15 cellular contexts compared by ENCODE assay signal in genomic region chr12:66495709-66496108, GRCh38.
DNase-seq lines count a peak whose midpoint lies in the region; ATAC-seq and TF ChIP-seq lines count a peak whose summit lies in the region.
"Had no signal": no experiment of that assay in that cellular context is flagged by ENCODE, and none has a peak within 500 bp of the region (broad histone marks: within the 10 kb centered on the region; RNA-seq: fewer than 3 reads in every experiment).

No MANE protein-coding gene starts in this region.

- CTCF ChIA-PET in WTC11 (lab: Charles Lee) = no interaction called here

- H3K4me1 Mint-ChIP-seq in WTC11 = peaks cover 88% of the 10 kb centered on the region
- H3K4me1 Mint-ChIP-seq in natural killer cell treated with Interleukin-12 subunit alpha and Interleukin-12 subunit beta and Interleukin-15 and Interleukin-18, amount 100 ng/mL, for 72 hours (ENCODE audit: low read depth in 2 of 2) = no peaks in the 10 kb centered on the region
- H3K4me1 Mint-ChIP-seq: B cell had no signal

- no peaks in the 10 kb centered on the region; the same call in 1 of the 2 replicates for H3K27me3 Mint-ChIP-seq in WTC11 (ENCODE audit: low read depth)
- H3K27me3 Mint-ChIP-seq in natural killer cell treated with Interleukin-12 subunit alpha and Interleukin-12 subunit beta and Interleukin-15 and Interleukin-18, amount 100 ng/mL, for 72 hours = peaks cover 20 to 27% of the 10 kb centered on the region in 2 donors

- no peak overlapping the region for H3K4me3 Mint-ChIP-seq in WTC11
- H3K4me3 Mint-ChIP-seq in natural killer cell treated with Interleukin-12 subunit alpha and Interleukin-12 subunit beta and Interleukin-15 and Interleukin-18, amount 100 ng/mL, for 72 hours = no peak overlapping the region
- H3K4me3 Mint-ChIP-seq: B cell; CD4-positive, alpha-beta T cell had no signal

- H3K27ac ChIP-seq in HUES48 (ENCODE audit: low read depth, low read length) = peak overlapping the region; percentile 88
- H3K27ac ChIP-seq in left lung = no peak overlapping the region

- H3K4me3 ChIP-seq in HUES48 (ENCODE audit: low read depth, low read length) = no peak overlapping the region
- no peak overlapping the region for H3K4me3 ChIP-seq in left lung

- POLR2A ChIA-PET in WTC11 (lab: Charles Lee) = no interaction called here

- H3K4me1 ChIP-seq in HUES48 (ENCODE audit: control insufficient read depth, insufficient read depth, low read length) (peaks cover 75% of the 10 kb centered on the region), left lung (no peaks in the 10 kb centered on the region)

- H3K9me3 ChIP-seq in HUES48 (ENCODE audit: control insufficient read depth, insufficient read depth, low read length) (no peaks in the 10 kb centered on the region), left lung (no peaks in the 10 kb centered on the region)

- ATAC-seq in WTC11 (no peak), left lung (peak; percentile 30)
- no peak for ATAC-seq in natural killer cell treated with Interleukin-12 subunit alpha and Interleukin-12 subunit beta and Interleukin-15 and Interleukin-18, amount 100 ng/mL, for 72 hours
- ATAC-seq: HepG2 had no signal

- H3K9ac ChIP-seq in HUES48 (ENCODE audit: low read depth, low read length) = no peak overlapping the region

- TF ChIP-seq CTCF in WTC11 (IDR thresholded peaks at IDR 0.05) = no peak
- TF ChIP-seq CTCF in left lung (IDR thresholded peaks at IDR 0.05) = no peak

- H3K36me3 ChIP-seq in HUES48 (ENCODE audit: control insufficient read depth, insufficient read depth, low read length) (no peaks in the 10 kb centered on the region), left lung (no peaks in the 10 kb centered on the region)

- H3K27me3 ChIP-seq in HUES48 (ENCODE audit: control insufficient read depth, insufficient read depth, low read length) (no peaks in the 10 kb centered on the region), left lung (no peaks in the 10 kb centered on the region)

- intact Hi-C loops in left lung (cut with DNase I) = no loop called here

- H3K9me3 Mint-ChIP-seq in WTC11 = peaks cover 5% of the 10 kb centered on the region
- H3K9me3 Mint-ChIP-seq in natural killer cell treated with Interleukin-12 subunit alpha and Interleukin-12 subunit beta and Interleukin-15 and Interleukin-18, amount 100 ng/mL, for 72 hours = no peaks in the 10 kb centered on the region
- H3K9me3 Mint-ChIP-seq: CD4-positive, alpha-beta T cell had no signal

- H3K36me3 Mint-ChIP-seq in WTC11 = peaks cover 2% of the 10 kb centered on the region; the same call in 1 of the 2 replicates
- no peaks in the 10 kb centered on the region for H3K36me3 Mint-ChIP-seq in natural killer cell treated with Interleukin-12 subunit alpha and Interleukin-12 subunit beta and Interleukin-15 and Interleukin-18, amount 100 ng/mL, for 72 hours

- H3K27ac Mint-ChIP-seq in WTC11 = peak overlapping the region; percentile 99
- no peak overlapping the region for H3K27ac Mint-ChIP-seq in natural killer cell treated with Interleukin-12 subunit alpha and Interleukin-12 subunit beta and Interleukin-15 and Interleukin-18, amount 100 ng/mL, for 72 hours
- H3K27ac Mint-ChIP-seq: B cell; CD4-positive, alpha-beta T cell had no signal

- DNase-seq in DMS79 treated with DMSO at 0.1 percent for 48 hours (lab: John Stamatoyannopoulos, UW) (peak; percentile 44), WTC11 (ENCODE audit: low spot score) (no peak), left lung (no peak), NCI-H1048 (lab: John Stamatoyannopoulos, UW) (no peak), hypothalamus (lab: John Stamatoyannopoulos, UW) (no peak)
- no peak for DNase-seq in natural killer cell treated with Interleukin-12 subunit alpha and Interleukin-12 subunit beta and Interleukin-15 and Interleukin-18, amount 100 ng/mL, for 72 hours (ENCODE audit: low spot score)
- DNase-seq: C1 segment of cervical spinal cord; Calu3; CD4-positive, alpha-beta T cell; DMS 273 treated with DMSO at 0.1 percent for 48 hours; DND-41; GDM1 had no signal

TF ChIP-seq in WTC11, 78 proteins besides CTCF, POLR2A, EP300 and RAD21:
- TF ChIP-seq TCF7 (CRISPR knock-in tag; IDR thresholded peaks at IDR 0.05; ENCODE audit: low read depth) (no peak), PREB (CRISPR knock-in tag; IDR thresholded peaks at IDR 0.05; ENCODE audit: borderline replicate concordance) (no peak), OVOL2 (CRISPR knock-in tag; IDR thresholded peaks at IDR 0.05; ENCODE audit: borderline replicate concordance) (no peak), E2F5 (CRISPR knock-in tag; IDR thresholded peaks at IDR 0.05) (no peak), JUN (CRISPR knock-in tag; IDR thresholded peaks at IDR 0.05) (no peak), ATF6 (CRISPR knock-in tag; IDR thresholded peaks at IDR 0.05) (no peak), HMGXB4 (CRISPR knock-in tag; IDR thresholded peaks at IDR 0.05) (no peak), NR3C1 (CRISPR knock-in tag; conservative IDR thresholded peaks at IDR 0.05; ENCODE audit: low read depth) (no peak), ZNF219 (CRISPR knock-in tag; IDR thresholded peaks at IDR 0.05; ENCODE audit: borderline replicate concordance) (no peak), NFYB (CRISPR knock-in tag; conservative IDR thresholded peaks at IDR 0.05; ENCODE audit: low read depth) (no peak), GRHL2 (CRISPR knock-in tag; IDR thresholded peaks at IDR 0.05; ENCODE audit: insufficient replicate concordance, severe bottlenecking) (no peak), FOXK1 (CRISPR knock-in tag; IDR thresholded peaks at IDR 0.05) (no peak), TEAD1 (CRISPR knock-in tag; IDR thresholded peaks at IDR 0.05) (no peak), ETV6 (CRISPR knock-in tag; IDR thresholded peaks at IDR 0.05) (no peak), CDX4 (CRISPR knock-in tag; IDR thresholded peaks at IDR 0.05; ENCODE audit: borderline replicate concordance) (no peak)
